In genomic region chr7:129969881-129970446, GRCh38 we compare ENCODE assay signal across 1 cellular context.
TF ChIP-seq lines count a peak whose summit lies in the region.

No MANE protein-coding gene starts in this region.

TF ChIP-seq in HepG2, 621 proteins besides CTCF, POLR2A, EP300 and RAD21:
- TF ChIP-seq MAX (IDR thresholded peaks at IDR 0.05) = 0 out of 2 replicates have a peak, but pooled peaks have one; percentile 27
- TF ChIP-seq JDP2 (CRISPR knock-in tag; IDR thresholded peaks at IDR 0.05; ENCODE audit: borderline replicate concordance) = no peak
TF ChIP-seq in HepG2: peak in this region for 1.
